18 cellular contexts compared by ENCODE assay signal in the genomic region with DNA sequence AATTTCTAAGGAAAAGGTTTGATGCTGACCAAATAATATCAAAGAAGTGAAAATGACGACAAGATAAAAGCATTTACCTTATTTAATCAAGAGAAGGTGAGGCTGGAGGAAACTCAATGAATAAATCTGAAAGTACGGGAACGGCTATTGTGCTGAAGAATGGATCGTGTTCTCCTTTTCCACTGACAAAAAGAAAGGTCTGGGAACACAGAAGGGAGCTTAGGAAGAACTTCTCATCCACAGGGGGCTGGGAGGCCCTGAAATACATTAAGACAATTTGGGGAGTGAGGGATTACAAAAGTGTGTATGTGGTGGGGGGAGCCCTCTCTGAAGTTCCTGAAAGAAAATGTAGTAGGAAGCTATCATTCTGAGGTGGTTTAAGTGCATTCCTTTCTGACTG.
"Had no signal": no experiment of that assay in that cellular context is flagged by ENCODE, and none has a peak within 500 bp of the region (broad histone marks: within the 10 kb centered on the region; RNA-seq: fewer than 3 reads in every experiment).

No MANE protein-coding gene starts in this region.

- H3K27ac Mint-ChIP-seq: natural killer cell; stimulated activated memory B cell treated with anti-CD40 and anti-IgM and Interleukin-4, amounts not matched to agents 10 μg/mL and 1 μg/mL and 100 μg/mL, for 72 hours; stimulated activated naive CD8-positive, alpha-beta T cell treated with anti-CD3 and anti-CD28 coated beads, Interleukin-15, Interleukin-2, amounts not matched to agents 100 ng/mL and 50 ng/mL, for 24 hours had no signal

- ATAC-seq: gastroesophageal sphincter; left lobe of liver; natural killer cell; psoas muscle; right lobe of liver; stimulated activated memory B cell treated with anti-CD40 and anti-IgM and Interleukin-4, amounts not matched to agents 10 μg/mL and 1 μg/mL and 100 μg/mL, for 72 hours; upper lobe of right lung had no signal

- H3K4me1 Mint-ChIP-seq: natural killer cell; stimulated activated memory B cell treated with anti-CD40 and anti-IgM and Interleukin-4, amounts not matched to agents 10 μg/mL and 1 μg/mL and 100 μg/mL, for 72 hours had no signal

- DNase-seq: dermis blood vessel endothelial cell; esophagus squamous epithelium; foreskin fibroblast; glutamatergic neuron; islet precursor cell; mammary epithelial cell; natural killer cell; psoas muscle; retina; right lobe of liver; stimulated activated CD4-positive, alpha-beta T cell treated with anti-CD3 and anti-CD28 coated beads, Interleukin-4, amount 100 ng/mL, for 1 hour; stimulated activated CD8-positive, alpha-beta memory T cell treated with anti-CD3 and anti-CD28 coated beads, Interleukin-4, amount 100 ng/mL, for 48 hours; tibial artery; upper lobe of right lung had no signal

- H3K4me3 Mint-ChIP-seq: natural killer cell; stimulated activated memory B cell treated with anti-CD40 and anti-IgM and Interleukin-4, amounts not matched to agents 10 μg/mL and 1 μg/mL and 100 μg/mL, for 72 hours; stimulated activated naive CD8-positive, alpha-beta T cell treated with anti-CD3 and anti-CD28 coated beads, Interleukin-15, Interleukin-2, amounts not matched to agents 100 ng/mL and 50 ng/mL, for 24 hours had no signal

- H3K9me3 Mint-ChIP-seq: stimulated activated memory B cell treated with anti-CD40 and anti-IgM and Interleukin-4, amounts not matched to agents 10 μg/mL and 1 μg/mL and 100 μg/mL, for 72 hours had no signal

- H3K27me3 Mint-ChIP-seq: stimulated activated memory B cell treated with anti-CD40 and anti-IgM and Interleukin-4, amounts not matched to agents 10 μg/mL and 1 μg/mL and 100 μg/mL, for 72 hours; stimulated activated naive CD8-positive, alpha-beta T cell treated with anti-CD3 and anti-CD28 coated beads, Interleukin-15, Interleukin-2, amounts not matched to agents 100 ng/mL and 50 ng/mL, for 24 hours had no signal

- H3K36me3 Mint-ChIP-seq: natural killer cell; stimulated activated memory B cell treated with anti-CD40 and anti-IgM and Interleukin-4, amounts not matched to agents 10 μg/mL and 1 μg/mL and 100 μg/mL, for 72 hours had no signal
